8 cellular contexts compared by ENCODE assay signal in genomic region chr2:69892838-69893421, GRCh38. TPM values are rescaled to one million over a fixed set of nuclear protein-coding genes. Genes with fewer than 3 reads are reported as not detected.
DNase-seq lines count a peak whose midpoint lies in the region; ATAC-seq, FAIRE-seq and TF ChIP-seq lines count a peak whose summit lies in the region.
"Not testable (repeated sequence)": the region's sequence is repeated elsewhere in the genome, so short reads cannot be mapped to it uniquely, and the experiment has no call there.

No MANE protein-coding gene starts in this region.

- not testable (repeated sequence) for TF ChIP-seq CTCF in Loucy (conservative IDR thresholded peaks at IDR 0.05; ENCODE audit: low read length); keratinocyte (optimal IDR thresholded peaks at IDR 0.05 in 1 of 3, IDR thresholded peaks at IDR 0.05 in 1 of 3, conservative IDR thresholded peaks at IDR 0.05 in 1 of 3; ENCODE audit: extremely low read depth in 1 of 3, insufficient read depth in 2 of 3, low read length in 3 of 3); vagina (IDR thresholded peaks at IDR 0.05)

- H2BK15ac ChIP-seq in neuronal stem cell (ENCODE audit: low read length): not testable (repeated sequence)

- not testable (repeated sequence) for H3K27me3 Mint-ChIP-seq in activated T-helper 2 cell treated with anti-CD3 and anti-CD28 coated beads, Interferon-gamma antibody, Interleukin-2, Interleukin-4, amounts not matched to agents 10 μg/mL and 5 μg/mL and 100 μg/mL, durations not matched to agents 14 hours and 24 hours and 36 hours (ENCODE audit: low read depth); effector memory CD8-positive, alpha-beta T cell

- not testable (repeated sequence) for H3K23ac ChIP-seq in neuronal stem cell (ENCODE audit: low read depth, low read length, poor library complexity)

- not testable (repeated sequence) for H2BK120ac ChIP-seq in neuronal stem cell (ENCODE audit: low read depth, low read length)

- dilution Hi-C loops in keratinocyte (cut with MboI; ENCODE audit: extremely low pct_ligation_motif_present, low sequenced_read_pairs): not testable (repeated sequence)

- H3K4me3 ChIP-seq in Loucy (ENCODE audit: low read length, poor library complexity, severe bottlenecking): peak overlapping the region; percentile 89
- peak overlapping the region in 1 of 3 experiments; percentile 89 for H3K4me3 ChIP-seq in keratinocyte (ENCODE audit: control insufficient read depth in 2 of 3, extremely low read depth in 1 of 3, insufficient read depth in 2 of 3, low read depth in 1 of 3, low read length in 3 of 3)
- H3K4me3 ChIP-seq in neuronal stem cell (ENCODE audit: low read length in 2 of 2): not testable (repeated sequence)
- H3K4me3 ChIP-seq in vagina: peak overlapping the region; percentile 57 to 77

- peaks cover 23% of the 10 kb centered on the region for H4K20me1 ChIP-seq in Loucy (ENCODE audit: insufficient read depth, low read length, poor library complexity, severe bottlenecking)
- not testable (repeated sequence) for H4K20me1 ChIP-seq in keratinocyte (ENCODE audit: control insufficient read depth, extremely low read depth, insufficient read depth, low read length)

- not testable (repeated sequence) for H3K27me3 ChIP-seq in Loucy (ENCODE audit: insufficient read depth, low read length, poor library complexity, severe bottlenecking); keratinocyte (ENCODE audit: control insufficient read depth, extremely low read depth, insufficient read depth, low read length); neuronal stem cell (ENCODE audit: control insufficient read depth in 3 of 3, insufficient read depth in 3 of 3, low read depth in 1 of 3, low read length in 3 of 3); vagina

- H4K91ac ChIP-seq in neuronal stem cell (ENCODE audit: low read depth, low read length, poor library complexity): not testable (repeated sequence)

- peak; percentile 6 for DNase-seq in Daoy (ENCODE audit: low read depth)
- not testable (repeated sequence) for DNase-seq in activated T-helper 2 cell treated with anti-CD3 and anti-CD28 coated beads, Interferon-gamma antibody, Interleukin-2, Interleukin-4, amounts not matched to agents 10 μg/mL and 5 μg/mL and 100 μg/mL, durations not matched to agents 14 hours and 24 hours and 36 hours (ENCODE audit: low spot score); effector memory CD8-positive, alpha-beta T cell; keratinocyte (ENCODE audit: low read depth, low spot score); neuronal stem cell (ENCODE audit: low spot score); vagina (ENCODE audit: extremely low spot score in 2 of 2)

- H3K79me2 ChIP-seq in Loucy (ENCODE audit: insufficient read depth, low read length): peaks cover 40% of the 10 kb centered on the region
- peaks cover 27% of the 10 kb centered on the region for H3K79me2 ChIP-seq in keratinocyte (ENCODE audit: control insufficient read depth, insufficient read depth, low read length)

- not testable (repeated sequence) for H3K4ac ChIP-seq in neuronal stem cell (ENCODE audit: low read length)

- not testable (repeated sequence) for H3K14ac ChIP-seq in neuronal stem cell (ENCODE audit: low read length)

- H3K9me1 ChIP-seq in keratinocyte (ENCODE audit: control insufficient read depth, extremely low read depth, insufficient read depth, low read length): not testable (repeated sequence)

- H3K36me3 Mint-ChIP-seq in activated T-helper 2 cell treated with anti-CD3 and anti-CD28 coated beads, Interferon-gamma antibody, Interleukin-2, Interleukin-4, amounts not matched to agents 10 μg/mL and 5 μg/mL and 100 μg/mL, durations not matched to agents 14 hours and 24 hours and 36 hours (ENCODE audit: low read depth): peaks cover 35% of the 10 kb centered on the region
- peaks cover 32% of the 10 kb centered on the region for H3K36me3 Mint-ChIP-seq in effector memory CD8-positive, alpha-beta T cell (ENCODE audit: insufficient read depth)

- FAIRE-seq in keratinocyte (lab: Jason Lieb, UNC): not testable (repeated sequence)

- peak overlapping the region; percentile 100 for H2AFZ ChIP-seq in Loucy (ENCODE audit: low read length)
- H2AFZ ChIP-seq in keratinocyte (ENCODE audit: control insufficient read depth, low read length): peak overlapping the region; percentile 100
- peak overlapping the region; percentile 92 for H2AFZ ChIP-seq in neuronal stem cell (ENCODE audit: low read length)

- WGBS in neuronal stem cell (ENCODE audit: extremely low coverage in 2 of 2, insufficient read length in 2 of 2, insufficient replicate concordance in 1 of 2), 2 donors: no CpG with 5 or more reads among the region's 7 CpGs

- peak overlapping the region; percentile 90 for H3K9ac ChIP-seq in Loucy (ENCODE audit: low read depth, low read length, poor library complexity, severe bottlenecking)
- not testable (repeated sequence) for H3K9ac ChIP-seq in keratinocyte (ENCODE audit: control insufficient read depth, extremely low read depth, insufficient read depth, low read length); neuronal stem cell (ENCODE audit: low read depth, low read length, poor library complexity)

- not testable (repeated sequence) for H2BK12ac ChIP-seq in neuronal stem cell (ENCODE audit: low read length)

- H3K4me2 ChIP-seq in Loucy (ENCODE audit: low read depth, low read length, poor library complexity, severe bottlenecking) (peak overlapping the region; percentile 93), keratinocyte (ENCODE audit: control insufficient read depth, extremely low read depth, insufficient read depth, low read depth, low read length) (peak overlapping the region; percentile 92)
- H3K4me2 ChIP-seq in neuronal stem cell (ENCODE audit: insufficient read depth, low read length, poor library complexity, severe bottlenecking): not testable (repeated sequence)

- H3F3A ChIP-seq in Loucy (ENCODE audit: low read depth): not testable (repeated sequence)

- not testable (repeated sequence) for H2AK5ac ChIP-seq in neuronal stem cell (ENCODE audit: low read depth, low read length)

- not testable (repeated sequence) for ATAC-seq in SK-N-SH treated with all-trans-retinoic acid at 6 μM for 48 hours; effector memory CD8-positive, alpha-beta T cell (replicated peaks)

- H3K9me3 ChIP-seq in Loucy (ENCODE audit: insufficient read depth, low read depth, low read length); keratinocyte (ENCODE audit: control insufficient read depth, low read depth, low read length); neuronal stem cell (replicated peaks in 1 of 2; ENCODE audit: control insufficient read depth in 2 of 2, insufficient read depth in 1 of 2, low read depth in 1 of 2, low read length in 2 of 2); vagina: not testable (repeated sequence)

- not testable (repeated sequence) for H2BK5ac ChIP-seq in neuronal stem cell (ENCODE audit: low read length)

- H3K27ac ChIP-seq in keratinocyte (ENCODE audit: control insufficient read depth, insufficient read depth, low read length): peak overlapping the region; percentile 95
- H3K27ac ChIP-seq in neuronal stem cell (replicated peaks; ENCODE audit: low read length); vagina: not testable (repeated sequence)

- not testable (repeated sequence) for H4K8ac ChIP-seq in neuronal stem cell (ENCODE audit: low read depth, low read length)

- not testable (repeated sequence) for H3K18ac ChIP-seq in neuronal stem cell (ENCODE audit: low read length)

- peak overlapping the region; percentile 97 for H3K27ac Mint-ChIP-seq in activated T-helper 2 cell treated with anti-CD3 and anti-CD28 coated beads, Interferon-gamma antibody, Interleukin-2, Interleukin-4, amounts not matched to agents 10 μg/mL and 5 μg/mL and 100 μg/mL, durations not matched to agents 14 hours and 24 hours and 36 hours
- H3K27ac Mint-ChIP-seq in effector memory CD8-positive, alpha-beta T cell: peak overlapping the region; percentile 99 to 100

- not testable (repeated sequence) for H3K9me3 Mint-ChIP-seq in activated T-helper 2 cell treated with anti-CD3 and anti-CD28 coated beads, Interferon-gamma antibody, Interleukin-2, Interleukin-4, amounts not matched to agents 10 μg/mL and 5 μg/mL and 100 μg/mL, durations not matched to agents 14 hours and 24 hours and 36 hours; effector memory CD8-positive, alpha-beta T cell

- H3K4me3 Mint-ChIP-seq in activated T-helper 2 cell treated with anti-CD3 and anti-CD28 coated beads, Interferon-gamma antibody, Interleukin-2, Interleukin-4, amounts not matched to agents 10 μg/mL and 5 μg/mL and 100 μg/mL, durations not matched to agents 14 hours and 24 hours and 36 hours (ENCODE audit: low read depth): peak overlapping the region; percentile 98
- peak overlapping the region; percentile 99 to 100 for H3K4me3 Mint-ChIP-seq in effector memory CD8-positive, alpha-beta T cell

- H3K4me1 ChIP-seq in Loucy (ENCODE audit: insufficient read depth, low read length, poor library complexity, severe bottlenecking) (peaks cover 28% of the 10 kb centered on the region), keratinocyte (ENCODE audit: control insufficient read depth, extremely low read depth, insufficient read depth, low read length) (peaks cover 10% of the 10 kb centered on the region), vagina (peaks cover 18% of the 10 kb centered on the region)
- not testable (repeated sequence) for H3K4me1 ChIP-seq in neuronal stem cell (ENCODE audit: control insufficient read depth in 2 of 2, insufficient read depth in 1 of 2, low read depth in 1 of 2, low read length in 2 of 2)

- intact Hi-C loops in activated T-helper 2 cell treated with anti-CD3 and anti-CD28 coated beads, Interferon-gamma antibody, Interleukin-2, Interleukin-4, amounts not matched to agents 10 μg/mL and 5 μg/mL and 100 μg/mL, durations not matched to agents 14 hours and 24 hours and 36 hours (cut with micrococcal nuclease): loop anchor here (2.0 to 5.0 kb wide), 3 partner anchors 22 to 171 kb away; partner anchors contain the start of genes ANXA4 and MXD1
- intact Hi-C loops in vagina (cut with DNase I): not testable (repeated sequence)

- H3K79me1 ChIP-seq in neuronal stem cell (ENCODE audit: low read depth, low read length): not testable (repeated sequence)

- peaks cover 23% of the 10 kb centered on the region for H3K4me1 Mint-ChIP-seq in activated T-helper 2 cell treated with anti-CD3 and anti-CD28 coated beads, Interferon-gamma antibody, Interleukin-2, Interleukin-4, amounts not matched to agents 10 μg/mL and 5 μg/mL and 100 μg/mL, durations not matched to agents 14 hours and 24 hours and 36 hours (ENCODE audit: low read depth)
- peaks cover 21 to 35% of the 10 kb centered on the region in 2 donors for H3K4me1 Mint-ChIP-seq in effector memory CD8-positive, alpha-beta T cell (ENCODE audit: low read depth in 2 of 2)

- H3K36me3 ChIP-seq in Loucy (ENCODE audit: insufficient read depth, low read length) (peaks cover 16% of the 10 kb centered on the region; the same call in 1 of the 2 replicates), keratinocyte (ENCODE audit: control insufficient read depth in 2 of 2, extremely low read depth in 1 of 2, insufficient read depth in 2 of 2, low read length in 2 of 2) (peaks cover 3 to 13% of the 10 kb centered on the region in 2 experiments), neuronal stem cell (replicated peaks in 1 of 2; ENCODE audit: control insufficient read depth in 2 of 2, insufficient read depth in 2 of 2, low read length in 2 of 2) (peaks cover 7 to 30% of the 10 kb centered on the region in 2 donors), vagina (peaks cover 0 to 24% of the 10 kb centered on the region in 2 donors)

- TF ChIP-seq POLR2A in vagina (IDR thresholded peaks at IDR 0.05): not testable (repeated sequence)

- H3K9me2 ChIP-seq in Loucy (replicated peaks; ENCODE audit: low read depth, low read length): not testable (repeated sequence)

RNA-seq across cellular contexts. Expression of gene SNRNP27, which starts 0.8 kb away (rescaled TPM):
- total RNA-seq in Daoy (2014; rRNA removed; shearing (Covaris generic)): 103 and 135 TPM in 2 replicates
- 60.4 and 62.6 TPM in 2 replicates for total RNA-seq in activated T-helper 2 cell treated with anti-CD3 and anti-CD28 coated beads, Interferon-gamma antibody, Interleukin-2, Interleukin-4, amounts not matched to agents 10 μg/mL and 5 μg/mL and 100 μg/mL, durations not matched to agents 14 hours and 24 hours and 36 hours
- polyA plus RNA-seq in keratinocyte: 21.5 to 41.1 TPM (median 35.7 TPM) in 3 replicates
- 31.7 TPM for polyA plus RNA-seq in keratinocyte (2011; ENCODE audit: low read depth)
- polyA plus RNA-seq in keratinocyte (2011; cell fraction: cytosol; rRNA removed): 29.9 and 36.6 TPM in 2 replicates
- 25.0 and 32.2 TPM in 2 replicates for polyA plus RNA-seq in keratinocyte (2011; cell fraction: nucleus; rRNA removed)
- polyA plus RNA-seq in keratinocyte (2012; ENCODE audit: low replicate concordance): 27.2 and 37.6 TPM in 2 replicates
- polyA minus RNA-seq in keratinocyte: 2.6 to 5.7 TPM (median 3.3 TPM) in 3 replicates
- polyA minus RNA-seq in keratinocyte (2011; cell fraction: cytosol; rRNA and poly(A)+ RNA removed): 18.0 TPM
- polyA minus RNA-seq in keratinocyte (2011; cell fraction: nucleus; rRNA and poly(A)+ RNA removed): 4.3 and 10.0 TPM in 2 replicates
- 123 TPM for polyA plus RNA-seq in neuronal stem cell (2013, experiment 1 of 2)
- polyA plus RNA-seq in neuronal stem cell (2013, experiment 2 of 2): 126 TPM
- 62.9 TPM for total RNA-seq in vagina

RNA-seq across cellular contexts. Expression of gene MXD1, which starts 22.0 kb away (rescaled TPM):
- total RNA-seq in Daoy (2014; rRNA removed; shearing (Covaris generic)): 1.5 and 4.7 TPM in 2 replicates
- 10.0 and 12.1 TPM in 2 replicates for total RNA-seq in activated T-helper 2 cell treated with anti-CD3 and anti-CD28 coated beads, Interferon-gamma antibody, Interleukin-2, Interleukin-4, amounts not matched to agents 10 μg/mL and 5 μg/mL and 100 μg/mL, durations not matched to agents 14 hours and 24 hours and 36 hours
- 7.8 to 15.9 TPM (median 14.6 TPM) in 3 replicates for polyA plus RNA-seq in keratinocyte
- 93.2 TPM for polyA plus RNA-seq in keratinocyte (2011; ENCODE audit: low read depth)
- polyA plus RNA-seq in keratinocyte (2011; cell fraction: cytosol; rRNA removed): 5.9 and 11.0 TPM in 2 replicates
- 24.3 and 31.4 TPM in 2 replicates for polyA plus RNA-seq in keratinocyte (2011; cell fraction: nucleus; rRNA removed)
- 4.0 and 29.3 TPM in 2 replicates for polyA plus RNA-seq in keratinocyte (2012; ENCODE audit: low replicate concordance)
- 12.2 to 18.0 TPM (median 13.0 TPM) in 3 replicates for polyA minus RNA-seq in keratinocyte
- 7.7 TPM for polyA minus RNA-seq in keratinocyte (2011; cell fraction: cytosol; rRNA and poly(A)+ RNA removed)
- 14.7 and 20.2 TPM in 2 replicates for polyA minus RNA-seq in keratinocyte (2011; cell fraction: nucleus; rRNA and poly(A)+ RNA removed)
- 6.9 TPM for polyA plus RNA-seq in neuronal stem cell (2013, experiment 1 of 2)
- polyA plus RNA-seq in neuronal stem cell (2013, experiment 2 of 2): 6.8 TPM
- 55.2 TPM for total RNA-seq in vagina
